In the genomic region with DNA sequence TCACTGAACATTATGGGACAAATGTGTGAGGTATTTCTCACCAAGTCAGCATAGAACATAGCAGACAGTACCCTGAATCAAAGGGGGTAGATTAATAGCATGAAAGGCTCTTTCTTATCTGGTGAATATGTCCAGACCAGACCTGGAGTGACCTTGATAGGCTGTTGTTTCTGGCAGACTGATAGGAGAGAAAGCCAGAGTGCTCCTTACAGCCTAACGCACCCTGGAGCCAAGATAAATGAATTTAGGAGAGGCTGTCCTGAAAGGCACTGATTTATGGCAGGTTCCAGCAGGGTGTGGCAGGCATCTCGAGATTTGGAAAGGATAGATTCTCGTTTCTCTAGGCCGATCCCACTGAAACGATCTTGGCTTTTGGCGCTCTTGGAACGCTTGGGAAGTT, we compare ENCODE assay signal across 1 cellular context.
TF ChIP-seq lines count a peak whose summit lies in the region.

No MANE protein-coding gene starts in this region.

TF ChIP-seq in HepG2, 621 proteins besides CTCF, POLR2A, EP300 and RAD21 (continued from another document):
- TF ChIP-seq ZFYVE20 (CRISPR knock-in tag; IDR thresholded peaks at IDR 0.05; ENCODE audit: borderline replicate concordance, low read depth) (no peak), KMT2B (CRISPR knock-in tag; IDR thresholded peaks at IDR 0.05) (no peak), SIX4 (CRISPR knock-in tag; IDR thresholded peaks at IDR 0.05) (no peak), XRCC5 (optimal IDR thresholded peaks at IDR 0.05; ENCODE audit: low read length) (no peak), ZNF275 (CRISPR knock-in tag; IDR thresholded peaks at IDR 0.05; ENCODE audit: borderline replicate concordance) (no peak), ADNP (CRISPR knock-in tag; IDR thresholded peaks at IDR 0.05) (no peak)
TF ChIP-seq in HepG2: peak in this region for 0.
